Comparison of ENCODE assay signal across 18 cellular contexts in genomic region chr7:137989590-137989989, GRCh38. TPM values are rescaled to one million over a fixed set of nuclear protein-coding genes. Genes with fewer than 3 reads are reported as not detected.
A peak's percentile ranks its signal among the peaks of the same experiment; 100 is the strongest.
DNase-seq lines count a peak whose midpoint lies in the region; ATAC-seq and TF ChIP-seq lines count a peak whose summit lies in the region.
"Had no signal": no experiment of that assay in that cellular context is flagged by ENCODE, and none has a peak within 500 bp of the region (broad histone marks: within the 10 kb centered on the region; RNA-seq: fewer than 3 reads in every experiment).

No MANE protein-coding gene starts in this region.

- no peak overlapping the region for H4K91ac ChIP-seq in trophoblast cell (ENCODE audit: low read depth, low read length)

- H2AK5ac ChIP-seq in trophoblast cell (ENCODE audit: low read length) = no peak overlapping the region

- no peak overlapping the region for H2AFZ ChIP-seq in SK-N-SH (ENCODE audit: low read depth)
- no peak overlapping the region for H2AFZ ChIP-seq in trophoblast cell (ENCODE audit: insufficient read depth, low read length, poor library complexity)
- H2AFZ ChIP-seq in PC-9 = no peak overlapping the region

- H3K9me3 ChIP-seq in SK-N-SH (no peaks in the 10 kb centered on the region), esophagus muscularis mucosa (no peaks in the 10 kb centered on the region), trophoblast cell (ENCODE audit: insufficient read depth, low read depth, low read length) (no peaks in the 10 kb centered on the region), transverse colon (no peaks in the 10 kb centered on the region), lower lobe of right lung (no peaks in the 10 kb centered on the region), PC-9 (ENCODE audit: insufficient read depth, low read depth) (no peaks in the 10 kb centered on the region)

- H3K9me2 ChIP-seq in SK-N-SH (no peaks in the 10 kb centered on the region), PC-9 (ENCODE audit: insufficient read depth) (no peaks in the 10 kb centered on the region)

- H3K18ac ChIP-seq in trophoblast cell (ENCODE audit: low read length) = no peak overlapping the region

- H2BK12ac ChIP-seq in trophoblast cell (ENCODE audit: low read length) = no peak overlapping the region

- ATAC-seq in SK-N-SH treated with all-trans-retinoic acid at 6 μM for 48 hours (no peak), HG03565 (IDR thresholded peaks at IDR 0.05; ENCODE audit: unreplicated experiment) (no peak), lower lobe of right lung (no peak)
- ATAC-seq: activated T-cell treated with anti-CD3 and anti-CD28 coated beads, Interleukin-2, amount 50 U/mL, for 4 hours; left colon had no signal

- BruUV-seq in PC-9 (replicated peaks; lab: Mats Ljungman, UMichigan) = no TSS peak

- TF ChIP-seq EP300 in SK-N-SH (IDR thresholded peaks at IDR 0.05; ENCODE audit: borderline replicate concordance in 1 of 2, low read depth in 1 of 2, low read length in 1 of 2) (no peak), esophagus muscularis mucosa (IDR thresholded peaks at IDR 0.05) (no peak), transverse colon (IDR thresholded peaks at IDR 0.05; ENCODE audit: low read depth) (no peak)

- in situ Hi-C loops in transverse colon (cut with MboI; ENCODE audit: low pct_ligation_motif_present in 1 of 4, low pct_unique_long_range_greater_than_20kb in 1 of 4, low sequenced_read_pairs in 3 of 4) = no loop called here

- peak overlapping the region; percentile 89 for H3K4ac ChIP-seq in trophoblast cell (ENCODE audit: low read depth, low read length)

- CTCF ChIA-PET in SK-N-SH (lab: Yijun Ruan, JAX) = interaction anchor here (2.8 to 22.5 kb wide), 2 partner anchors 13 to 80 kb away, joined by 13 to 642 read pairs; partner anchors contain the start of gene CREB3L2
- CTCF ChIA-PET in PC-9 (lab: Charles Lee) = no interaction called here

- H3K79me2 ChIP-seq in SK-N-SH (ENCODE audit: insufficient read depth) (peaks cover 96% of the 10 kb centered on the region), trophoblast cell (ENCODE audit: control insufficient read depth, insufficient read depth, low read length, poor library complexity) (peaks cover 34% of the 10 kb centered on the region), PC-9 (ENCODE audit: low read depth) (peaks cover 63% of the 10 kb centered on the region)

- no peak for DNase-seq in SK-N-SH
- no peak for DNase-seq in esophagus muscularis mucosa (ENCODE audit: extremely low spot score)
- DNase-seq in trophoblast cell = no peak
- no peak for DNase-seq in transverse colon
- no peak for DNase-seq in lower lobe of right lung
- DNase-seq in PC-9 = no peak
- DNase-seq: activated CD4-positive, alpha-beta T cell treated with anti-CD3 and anti-CD28 coated beads, Interleukin-2, amount 50 U/mL, for 48 hours; activated T-cell treated with anti-CD3 and anti-CD28 coated beads, Interleukin-2, amount 50 U/mL, for 4 hours; dorsolateral prefrontal cortex; left colon; naive B cell; NCI-H187; NK-92 treated with Interleukin-12 subunit alpha and Interleukin-12 subunit beta, amount 100 ng/mL, for 24 hours had no signal

- no peak overlapping the region for H3K14ac ChIP-seq in trophoblast cell (ENCODE audit: low read length)

- no peak overlapping the region for H2BK5ac ChIP-seq in trophoblast cell (ENCODE audit: low read depth, low read length, poor library complexity)

- H3K27me3 ChIP-seq in SK-N-SH (ENCODE audit: insufficient read depth) = no peaks in the 10 kb centered on the region
- no peaks in the 10 kb centered on the region for H3K27me3 ChIP-seq in esophagus muscularis mucosa
- H3K27me3 ChIP-seq in trophoblast cell (ENCODE audit: insufficient read depth, low read length) = no peaks in the 10 kb centered on the region
- no peaks in the 10 kb centered on the region for H3K27me3 ChIP-seq in transverse colon
- H3K27me3 ChIP-seq in lower lobe of right lung (ENCODE audit: low read depth) = no peaks in the 10 kb centered on the region
- H3K27me3 ChIP-seq in PC-9 (ENCODE audit: insufficient read depth, low read depth) = no peaks in the 10 kb centered on the region
- H3K27me3 ChIP-seq: dorsolateral prefrontal cortex had no signal

- H3K79me1 ChIP-seq in trophoblast cell (ENCODE audit: low read length) = peaks cover 5% of the 10 kb centered on the region

- intact Hi-C loops in esophagus muscularis mucosa (cut with DNase I) (no loop called here), transverse colon (cut with DNase I; ENCODE audit: low total_unique reads) (no loop called here), lower lobe of right lung (cut with DNase I) (no loop called here), PC-9 (cut with micrococcal nuclease; ENCODE audit: unreplicated experiment) (no loop called here)

- H3K27ac ChIP-seq in SK-N-SH (ENCODE audit: low read depth in 2 of 2, low read length in 1 of 2) = peak overlapping the region; percentile 39 to 93; a peak in 3 of 4 replicates
- peak overlapping the region; percentile 65 to 78 (median 76) for H3K27ac ChIP-seq in esophagus muscularis mucosa (replicated peaks in 1 of 4)
- no peak overlapping the region for H3K27ac ChIP-seq in trophoblast cell (ENCODE audit: low read depth, low read length)
- H3K27ac ChIP-seq in transverse colon = peak overlapping the region; percentile 80 to 99 (median 94)
- H3K27ac ChIP-seq in lower lobe of right lung = no peak overlapping the region
- no peak overlapping the region for H3K27ac ChIP-seq in PC-9
- H3K27ac ChIP-seq: 22Rv1, C4-2B, VCaP had no signal

- no peak overlapping the region; a peak in 1 of 4 replicates for H3K4me3 ChIP-seq in SK-N-SH (ENCODE audit: low read depth in 2 of 2, low read length in 1 of 2)
- H3K4me3 ChIP-seq in esophagus muscularis mucosa = no peak overlapping the region
- no peak overlapping the region for H3K4me3 ChIP-seq in trophoblast cell (ENCODE audit: low read depth, low read length)
- no peak overlapping the region for H3K4me3 ChIP-seq in transverse colon
- H3K4me3 ChIP-seq in lower lobe of right lung = no peak overlapping the region
- H3K4me3 ChIP-seq in PC-9 = no peak overlapping the region
- H3K4me3 ChIP-seq: dorsolateral prefrontal cortex had no signal

- H4K20me1 ChIP-seq in SK-N-SH (ENCODE audit: insufficient read depth) (no peaks in the 10 kb centered on the region), PC-9 (ENCODE audit: insufficient read depth) (no peaks in the 10 kb centered on the region)

- no peak overlapping the region for H4K8ac ChIP-seq in trophoblast cell (ENCODE audit: low read depth, low read length)

- peak overlapping the region; percentile 55 for H3K4me2 ChIP-seq in SK-N-SH
- H3K4me2 ChIP-seq in trophoblast cell (ENCODE audit: low read length) = no peak overlapping the region
- no peak overlapping the region for H3K4me2 ChIP-seq in PC-9

- no peak overlapping the region for H4K12ac ChIP-seq in trophoblast cell (ENCODE audit: low read depth, low read length)

- H3K36me3 ChIP-seq in SK-N-SH (replicated peaks in 1 of 2; ENCODE audit: control insufficient read depth in 1 of 2, insufficient read depth in 2 of 2, low read length in 1 of 2) (peaks cover 0 to 3% of the 10 kb centered on the region in 2 experiments), esophagus muscularis mucosa (no peaks in the 10 kb centered on the region), trophoblast cell (ENCODE audit: control insufficient read depth in 1 of 2, insufficient read depth in 2 of 2, low read length in 2 of 2) (peaks cover 3 to 4% of the 10 kb centered on the region in 2 experiments), transverse colon (no peaks in the 10 kb centered on the region), lower lobe of right lung (no peaks in the 10 kb centered on the region), PC-9 (ENCODE audit: low read depth) (peaks cover 6% of the 10 kb centered on the region; the same call in 1 of the 2 replicates)

- TF ChIP-seq RAD21 in SK-N-SH (IDR thresholded peaks at IDR 0.05; ENCODE audit: low read length) = no peak

- no peak overlapping the region for H3K23ac ChIP-seq in trophoblast cell (ENCODE audit: low read length)

- H3F3A ChIP-seq in SK-N-SH (replicated peaks; ENCODE audit: insufficient read depth) (peaks cover 48% of the 10 kb centered on the region), PC-9 (ENCODE audit: insufficient read depth, low read depth) (no peaks in the 10 kb centered on the region)

- TF ChIP-seq CTCF in SK-N-SH (IDR thresholded peaks at IDR 0.05) (no peak), esophagus muscularis mucosa (IDR thresholded peaks at IDR 0.05) (no peak), transverse colon (IDR thresholded peaks at IDR 0.05) (no peak), lower lobe of right lung (IDR thresholded peaks at IDR 0.05) (no peak), PC-9 (conservative IDR thresholded peaks at IDR 0.05) (no peak)

- no peak overlapping the region for H2BK120ac ChIP-seq in trophoblast cell (ENCODE audit: insufficient read depth, low read length, poor library complexity)

- POLR2A ChIA-PET in SK-N-SH (lab: Yijun Ruan, JAX) (no interaction called here), PC-9 (lab: Charles Lee; ENCODE audit: unreplicated experiment) (no interaction called here)

- H3K4me1 ChIP-seq in SK-N-SH (ENCODE audit: control insufficient read depth in 1 of 2, insufficient read depth in 2 of 2, low read depth in 1 of 2, low read length in 1 of 2) = peaks cover 49 to 66% of the 10 kb centered on the region in 2 experiments
- peaks cover 78 to 100% (median 98%) of the 10 kb centered on the region in 4 donors for H3K4me1 ChIP-seq in esophagus muscularis mucosa
- H3K4me1 ChIP-seq in trophoblast cell (ENCODE audit: control insufficient read depth in 1 of 2, insufficient read depth in 2 of 2, low read length in 2 of 2) = peaks cover 25 to 52% of the 10 kb centered on the region in 2 experiments
- H3K4me1 ChIP-seq in transverse colon = peaks cover 30 to 96% (median 71%) of the 10 kb centered on the region in 4 donors
- H3K4me1 ChIP-seq in lower lobe of right lung = peaks cover 85% of the 10 kb centered on the region
- no peaks in the 10 kb centered on the region for H3K4me1 ChIP-seq in PC-9 (replicated peaks; ENCODE audit: insufficient read depth)

- no peak for TF ChIP-seq POLR2A in esophagus muscularis mucosa (IDR thresholded peaks at IDR 0.05; ENCODE audit: low read depth)
- TF ChIP-seq POLR2A in transverse colon (IDR thresholded peaks at IDR 0.05) = no peak

- 97% methylated on average over 4 of the region's 4 CpGs for WGBS in SK-N-SH (ENCODE audit: low lambda C conversion rate)
- WGBS in esophagus muscularis mucosa = 75% methylated on average over 4 of the region's 4 CpGs
- no CpG with 5 or more reads among the region's 4 CpGs for WGBS in trophoblast cell (ENCODE audit: extremely low coverage, insufficient coverage, insufficient read length)
- 85 to 93% methylated on average over 4 of the region's 4 CpGs for WGBS in transverse colon (ENCODE audit: low coverage in 1 of 2), 2 donors

- H3K9ac ChIP-seq in SK-N-SH (peak overlapping the region; percentile 61; the same call in 1 of the 2 replicates), trophoblast cell (ENCODE audit: low read length) (no peak overlapping the region)

TF ChIP-seq in SK-N-SH treated with all-trans-retinoic acid at 6 μM for 48 hours, 23 proteins besides CTCF, POLR2A, EP300 and RAD21 (continues in another document):
- no peak for TF ChIP-seq ESRRG (CRISPR knock-in tag; IDR thresholded peaks at IDR 0.05)

RNA-seq across cellular contexts. Expression of gene CREB3L2, which starts 12.3 kb away (rescaled TPM):
- 22.9 and 23.5 TPM in 2 replicates for polyA plus RNA-seq in SK-N-SH (2012; rRNA removed)
- polyA plus RNA-seq in SK-N-SH (2012; cell fraction: cytosol; rRNA removed) = 22.5 and 24.7 TPM in 2 replicates
- polyA plus RNA-seq in SK-N-SH (2012; cell fraction: nucleus; rRNA removed) = 14.7 and 18.0 TPM in 2 replicates
- 10 to 100 TPM; 29.2 to 43.4 (median 37.1) TPM for total RNA-seq in esophagus muscularis mucosa
- polyA plus RNA-seq in trophoblast cell (2013) = 134 and 136 TPM in 2 replicates
- 10 to 100 TPM; 16.4 to 37.0 (median 19.9) TPM for total RNA-seq in transverse colon
- total RNA-seq in lower lobe of right lung = 48.9 TPM
- 41.2 and 41.9 TPM in 2 replicates for total RNA-seq in PC-9 (2021)

Comparison
In these comparisons a context has a peak if more than half of its experiments do, and no peak if none do; other contexts are left out.
1. H3K27ac ChIP-seq: peak in SK-N-SH (2 of 2), esophagus muscularis mucosa (4 of 4) and transverse colon (4 of 4); none in trophoblast cell (single experiment), lower lobe of right lung (single experiment) and PC-9 (single experiment).